ENCODE assay signal across 1 cellular context in the genomic region with DNA sequence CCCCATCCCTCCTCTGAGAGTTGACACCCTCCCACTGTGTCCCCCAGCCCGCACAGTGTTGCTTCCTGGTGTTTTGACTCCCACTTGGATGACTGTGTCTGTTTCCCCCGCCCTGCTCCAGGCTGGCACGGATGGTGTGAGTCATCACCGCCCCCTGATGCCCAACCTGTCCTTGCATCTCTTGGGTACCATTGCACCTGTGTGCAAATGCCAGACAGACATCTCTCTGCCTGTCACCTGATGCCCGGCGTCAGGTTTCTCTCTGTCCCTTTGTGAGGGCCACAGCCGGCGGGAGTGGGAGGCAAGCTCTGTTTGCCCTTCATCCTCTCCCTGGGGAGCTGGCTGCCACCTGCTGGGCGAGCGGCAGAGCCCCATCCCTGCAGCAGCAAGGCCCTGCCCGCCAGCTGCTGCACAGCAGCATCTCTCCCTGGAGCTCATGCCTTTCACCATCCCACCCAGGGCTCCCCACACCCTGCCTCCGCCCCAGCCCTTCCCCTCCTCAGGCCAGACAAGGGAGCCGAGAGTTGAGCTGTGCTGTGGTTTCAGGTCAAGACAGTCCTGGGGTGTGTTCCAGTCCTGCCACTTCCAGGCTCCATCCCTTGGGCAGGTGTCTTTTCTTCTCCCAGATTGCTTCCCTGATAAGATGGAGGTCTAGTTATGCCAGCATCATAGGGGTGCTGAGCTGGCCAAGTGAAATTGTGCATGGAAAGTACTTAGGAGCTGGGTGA.
A peak's percentile ranks its signal among the peaks of the same experiment; 100 is the strongest.
TF ChIP-seq lines count a peak whose summit lies in the region.

No MANE protein-coding gene starts in this region.

TF ChIP-seq in HEK293, 187 proteins besides CTCF, POLR2A, EP300 and RAD21 (continued from another document):
- TF ChIP-seq, protein P1, sequence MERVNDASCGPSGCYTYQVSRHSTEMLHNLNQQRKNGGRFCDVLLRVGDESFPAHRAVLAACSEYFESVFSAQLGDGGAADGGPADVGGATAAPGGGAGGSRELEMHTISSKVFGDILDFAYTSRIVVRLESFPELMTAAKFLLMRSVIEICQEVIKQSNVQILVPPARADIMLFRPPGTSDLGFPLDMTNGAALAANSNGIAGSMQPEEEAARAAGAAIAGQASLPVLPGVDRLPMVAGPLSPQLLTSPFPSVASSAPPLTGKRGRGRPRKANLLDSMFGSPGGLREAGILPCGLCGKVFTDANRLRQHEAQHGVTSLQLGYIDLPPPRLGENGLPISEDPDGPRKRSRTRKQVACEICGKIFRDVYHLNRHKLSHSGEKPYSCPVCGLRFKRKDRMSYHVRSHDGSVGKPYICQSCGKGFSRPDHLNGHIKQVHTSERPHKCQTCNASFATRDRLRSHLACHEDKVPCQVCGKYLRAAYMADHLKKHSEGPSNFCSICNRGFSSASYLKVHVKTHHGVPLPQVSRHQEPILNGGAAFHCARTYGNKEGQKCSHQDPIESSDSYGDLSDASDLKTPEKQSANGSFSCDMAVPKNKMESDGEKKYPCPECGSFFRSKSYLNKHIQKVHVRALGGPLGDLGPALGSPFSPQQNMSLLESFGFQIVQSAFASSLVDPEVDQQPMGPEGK (tag by site-specific recombination; IDR thresholded peaks at IDR 0.05): peak; percentile 26; the same call in 1 of the 2 replicates
- TF ChIP-seq ZBTB11 (tag by site-specific recombination; conservative IDR thresholded peaks at IDR 0.05; ENCODE audit: low read depth): no peak
- peak; percentile 98 for TF ChIP-seq ZIC2 (tag by site-specific recombination; IDR thresholded peaks at IDR 0.05)
- TF ChIP-seq, protein P2, sequence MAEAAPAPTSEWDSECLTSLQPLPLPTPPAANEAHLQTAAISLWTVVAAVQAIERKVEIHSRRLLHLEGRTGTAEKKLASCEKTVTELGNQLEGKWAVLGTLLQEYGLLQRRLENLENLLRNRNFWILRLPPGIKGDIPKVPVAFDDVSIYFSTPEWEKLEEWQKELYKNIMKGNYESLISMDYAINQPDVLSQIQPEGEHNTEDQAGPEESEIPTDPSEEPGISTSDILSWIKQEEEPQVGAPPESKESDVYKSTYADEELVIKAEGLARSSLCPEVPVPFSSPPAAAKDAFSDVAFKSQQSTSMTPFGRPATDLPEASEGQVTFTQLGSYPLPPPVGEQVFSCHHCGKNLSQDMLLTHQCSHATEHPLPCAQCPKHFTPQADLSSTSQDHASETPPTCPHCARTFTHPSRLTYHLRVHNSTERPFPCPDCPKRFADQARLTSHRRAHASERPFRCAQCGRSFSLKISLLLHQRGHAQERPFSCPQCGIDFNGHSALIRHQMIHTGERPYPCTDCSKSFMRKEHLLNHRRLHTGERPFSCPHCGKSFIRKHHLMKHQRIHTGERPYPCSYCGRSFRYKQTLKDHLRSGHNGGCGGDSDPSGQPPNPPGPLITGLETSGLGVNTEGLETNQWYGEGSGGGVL (tag by site-specific recombination; IDR thresholded peaks at IDR 0.05): peak; percentile 19; the same call in 1 of the 2 replicates
- TF ChIP-seq ZNF701 (tag by site-specific recombination; IDR thresholded peaks at IDR 0.05): no peak
- no peak for TF ChIP-seq ZNF148 (tag by site-specific recombination; IDR thresholded peaks at IDR 0.05; ENCODE audit: borderline replicate concordance)
- no peak for TF ChIP-seq ZNF658 (tag by site-specific recombination; IDR thresholded peaks at IDR 0.05)
- TF ChIP-seq HOXC10 (CRISPR knock-in tag; IDR thresholded peaks at IDR 0.05): no peak
- no peak for TF ChIP-seq SETDB1 (IDR thresholded peaks at IDR 0.05; ENCODE audit: insufficient read length, low read length)
